In genomic region chr20:57351042-57351783, GRCh38 we compare ENCODE assay signal across 1 cellular context.
A peak's percentile ranks its signal among the peaks of the same experiment; 100 is the strongest.
TF ChIP-seq lines count a peak whose summit lies in the region.

RAE1 (plus strand) TSS chr20:57351255; CDS start chr20:57354039, 2,784 bp downstream.

TF ChIP-seq in HepG2, 621 proteins besides CTCF, POLR2A, EP300 and RAD21 (continued from another document):
- peak; percentile 92; the same call in 1 of the 2 replicates for TF ChIP-seq ZNF235 (CRISPR knock-in tag; IDR thresholded peaks at IDR 0.05; ENCODE audit: borderline replicate concordance)
- peak; percentile 42; the same call in 1 of the 2 replicates for TF ChIP-seq ZBTB46 (CRISPR knock-in tag; IDR thresholded peaks at IDR 0.05; ENCODE audit: borderline replicate concordance)
- TF ChIP-seq ZSCAN31 (CRISPR knock-in tag; IDR thresholded peaks at IDR 0.05; ENCODE audit: low read depth), result peak; percentile 74; the same call in 1 of the 2 replicates
- peak; percentile 13; the same call in 1 of the 2 replicates for TF ChIP-seq MIXL1 (CRISPR knock-in tag; IDR thresholded peaks at IDR 0.05)
- peak; percentile 95; the same call in 1 of the 2 replicates for TF ChIP-seq ZNF790 (CRISPR knock-in tag; IDR thresholded peaks at IDR 0.05; ENCODE audit: borderline replicate concordance)
- TF ChIP-seq TCF7 (IDR thresholded peaks at IDR 0.05; ENCODE audit: low read depth), result peak; percentile 17; the same call in 1 of the 2 replicates
- peak; percentile 90 for TF ChIP-seq REPIN1 (CRISPR knock-in tag; IDR thresholded peaks at IDR 0.05; ENCODE audit: borderline replicate concordance, low read depth)
- TF ChIP-seq ZNF282 (IDR thresholded peaks at IDR 0.05; ENCODE audit: partially characterized antibody), result no peak
- TF ChIP-seq, protein P1, sequence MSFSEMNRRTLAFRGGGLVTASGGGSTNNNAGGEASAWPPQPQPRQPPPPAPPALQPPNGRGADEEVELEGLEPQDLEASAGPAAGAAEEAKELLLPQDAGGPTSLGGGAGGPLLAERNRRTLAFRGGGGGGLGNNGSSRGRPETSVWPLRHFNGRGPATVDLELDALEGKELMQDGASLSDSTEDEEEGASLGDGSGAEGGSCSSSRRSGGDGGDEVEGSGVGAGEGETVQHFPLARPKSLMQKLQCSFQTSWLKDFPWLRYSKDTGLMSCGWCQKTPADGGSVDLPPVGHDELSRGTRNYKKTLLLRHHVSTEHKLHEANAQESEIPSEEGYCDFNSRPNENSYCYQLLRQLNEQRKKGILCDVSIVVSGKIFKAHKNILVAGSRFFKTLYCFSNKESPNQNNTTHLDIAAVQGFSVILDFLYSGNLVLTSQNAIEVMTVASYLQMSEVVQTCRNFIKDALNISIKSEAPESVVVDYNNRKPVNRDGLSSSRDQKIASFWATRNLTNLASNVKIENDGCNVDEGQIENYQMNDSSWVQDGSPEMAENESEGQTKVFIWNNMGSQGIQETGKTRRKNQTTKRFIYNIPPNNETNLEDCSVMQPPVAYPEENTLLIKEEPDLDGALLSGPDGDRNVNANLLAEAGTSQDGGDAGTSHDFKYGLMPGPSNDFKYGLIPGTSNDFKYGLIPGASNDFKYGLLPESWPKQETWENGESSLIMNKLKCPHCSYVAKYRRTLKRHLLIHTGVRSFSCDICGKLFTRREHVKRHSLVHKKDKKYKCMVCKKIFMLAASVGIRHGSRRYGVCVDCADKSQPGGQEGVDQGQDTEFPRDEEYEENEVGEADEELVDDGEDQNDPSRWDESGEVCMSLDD (CRISPR knock-in tag; IDR thresholded peaks at IDR 0.05; ENCODE audit: borderline replicate concordance), result peak; percentile 41; the same call in 1 of the 2 replicates
- no peak for TF ChIP-seq POLR2AphosphoS2 (IDR thresholded peaks at IDR 0.05; ENCODE audit: low read depth, low read length)
- TF ChIP-seq XBP1 (CRISPR knock-in tag; IDR thresholded peaks at IDR 0.05), result no peak
- peak; percentile 94 for TF ChIP-seq ZNF605 (CRISPR knock-in tag; IDR thresholded peaks at IDR 0.05)
- no peak for TF ChIP-seq MLLT10 (CRISPR knock-in tag; IDR thresholded peaks at IDR 0.05)
- peak; percentile 73 for TF ChIP-seq SRSF1 (optimal IDR thresholded peaks at IDR 0.05; ENCODE audit: low read depth, low read length)
- TF ChIP-seq ZNF841 (CRISPR knock-in tag; IDR thresholded peaks at IDR 0.05; ENCODE audit: borderline replicate concordance), result 0 out of 2 replicates have a peak, but pooled peaks have one; percentile 59
- peak; percentile 58; the same call in 1 of the 2 replicates for TF ChIP-seq RFX1 (IDR thresholded peaks at IDR 0.05)
- TF ChIP-seq PAWR (CRISPR knock-in tag; IDR thresholded peaks at IDR 0.05; ENCODE audit: borderline replicate concordance), result peak; percentile 94; the same call in 1 of the 2 replicates
- TF ChIP-seq BRD4 (CRISPR knock-in tag; IDR thresholded peaks at IDR 0.05), result peak; percentile 94
